ENCODE assay signal across 18 cellular contexts in genomic region chr3:197680955-197681521, GRCh38. TPM values are rescaled to one million over a fixed set of nuclear protein-coding genes. Genes with fewer than 3 reads are reported as not detected.
DNase-seq lines count a peak whose midpoint lies in the region; ATAC-seq and TF ChIP-seq lines count a peak whose summit lies in the region.
"Had no signal": no experiment of that assay in that cellular context is flagged by ENCODE, and none has a peak within 500 bp of the region (broad histone marks: within the 10 kb centered on the region; RNA-seq: fewer than 3 reads in every experiment).

No MANE protein-coding gene starts in this region.

- H3K4me1 ChIP-seq in body of pancreas (peaks cover 39% of the 10 kb centered on the region), SJCRH30 (no peaks in the 10 kb centered on the region)
- H3K4me1 ChIP-seq: HAP-1 had no signal

- DNase-seq in GM06990 (ENCODE audit: extremely low read depth, insufficient read length), result no peak
- DNase-seq in HuH-7 (ENCODE audit: low spot score), result peak; percentile 33
- DNase-seq in body of pancreas, result peak; percentile 90 to 96 (median 94)
- peak; percentile 53 for DNase-seq in iPS-NIHi11 (ENCODE audit: low spot score)
- DNase-seq in SJCRH30, result no peak
- no peak for DNase-seq in 8988T
- DNase-seq: NCI-H1092 treated with DMSO at 0.1 percent for 48 hours, NCI-H1694, NCI-H2107, NCI-H2227 treated with DMSO at 0.1 percent for 48 hours, NCI-H524 had no signal

- H3K27ac ChIP-seq in body of pancreas (peak overlapping the region; percentile 91 to 96 (median 94)), SJCRH30 (no peak overlapping the region)
- H3K27ac ChIP-seq: C4-2B, SK-N-MC had no signal

- peak; percentile 10 for TF ChIP-seq CTCF in GM06990 (IDR thresholded peaks at IDR 0.05; ENCODE audit: insufficient read depth, low read length, poor library complexity, severe bottlenecking)
- TF ChIP-seq CTCF in body of pancreas (IDR thresholded peaks at IDR 0.05), result peak in 2 of 7 experiments; percentile 6 to 23

- no peaks in the 10 kb centered on the region for H3K9me3 ChIP-seq in body of pancreas
- H3K9me3 ChIP-seq in SJCRH30 (replicated peaks), result no peaks in the 10 kb centered on the region
- H3K9me3 ChIP-seq: HAP-1 had no signal

- intact Hi-C loops in body of pancreas (cut with DNase I), result no loop called here

- TF ChIP-seq POLR2A in body of pancreas (IDR thresholded peaks at IDR 0.05), result peak in 2 of 3 donors; percentile 55 to 73

- ATAC-seq in body of pancreas, result peak; percentile 93
- no peak for ATAC-seq in HG03039 (IDR thresholded peaks at IDR 0.05; ENCODE audit: unreplicated experiment)
- no peak for ATAC-seq in GM21515 (IDR thresholded peaks at IDR 0.05; ENCODE audit: unreplicated experiment)
- ATAC-seq: K562, Panc1 had no signal

- H3K36me3 ChIP-seq in GM06990 (ENCODE audit: control insufficient read depth, insufficient read depth, low read length), result peaks cover 53% of the 10 kb centered on the region
- no peaks in the 10 kb centered on the region for H3K36me3 ChIP-seq in body of pancreas (replicated peaks in 1 of 2; ENCODE audit: insufficient read depth in 1 of 2, low read depth in 2 of 2)
- peaks cover 17% of the 10 kb centered on the region for H3K36me3 ChIP-seq in SJCRH30

- H3K4me3 ChIP-seq in GM06990 (replicated peaks; ENCODE audit: low read depth, low read length) (no peak overlapping the region), body of pancreas (no peak overlapping the region), SJCRH30 (no peak overlapping the region)
- H3K4me3 ChIP-seq: HAP-1, K562, SK-N-MC had no signal

- 31 to 54% methylated on average over 6 to 12 of the region's 12 CpGs for WGBS in body of pancreas, 2 donors

- H3K27me3 ChIP-seq in GM06990 (replicated peaks; ENCODE audit: control insufficient read depth, insufficient read depth, low read length) (no peaks in the 10 kb centered on the region), body of pancreas (no peaks in the 10 kb centered on the region), SJCRH30 (no peaks in the 10 kb centered on the region)

RNA-seq across cellular contexts. Expression of gene RUBCN, which starts 55.7 kb away (rescaled TPM):
- total RNA-seq in body of pancreas, result 10 to 100 TPM; 23.1 to 33.0 TPM
- total RNA-seq in SJCRH30 (2014; rRNA removed; shearing (Covaris generic)), result 15.4 and 16.1 TPM in 2 replicates

Comparison
In these comparisons a context has a peak if more than half of its experiments do, and no peak if none do; other contexts are left out.
1. DNase-seq: peak in HuH-7 (single experiment), body of pancreas (4 of 4) and iPS-NIHi11 (single experiment); none in GM06990 (single experiment), SJCRH30 (0 of 2) and 8988T (single experiment).